In genomic region chr11:123903932-123904331, GRCh38 we compare ENCODE assay signal across 1 cellular context.
TF ChIP-seq lines count a peak whose summit lies in the region.

No MANE protein-coding gene starts in this region.

TF ChIP-seq in WTC11, 78 proteins besides CTCF, POLR2A, EP300 and RAD21 (continued from another document):
- TF ChIP-seq E2F5 (CRISPR knock-in tag; IDR thresholded peaks at IDR 0.05) (no peak), ATF1 (CRISPR knock-in tag; IDR thresholded peaks at IDR 0.05) (no peak), SMAD3 (CRISPR knock-in tag; IDR thresholded peaks at IDR 0.05; ENCODE audit: borderline replicate concordance) (no peak)
